ENCODE assay signal across 18 cellular contexts in genomic region chr5:164562271-164562856, GRCh38.
A peak's percentile ranks its signal among the peaks of the same experiment; 100 is the strongest.
DNase-seq lines count a peak whose midpoint lies in the region; ATAC-seq, FAIRE-seq and TF ChIP-seq lines count a peak whose summit lies in the region.
"Had no signal": no experiment of that assay in that cellular context is flagged by ENCODE, and none has a peak within 500 bp of the region (broad histone marks: within the 10 kb centered on the region; RNA-seq: fewer than 3 reads in every experiment).

No MANE protein-coding gene starts in this region.

- CTCF ChIA-PET in HepG2 (lab: Yijun Ruan, JAX; ENCODE audit: low intra/inter-chr PET ratio, low total read pairs), result no interaction called here
- CTCF ChIA-PET in CD8-positive, alpha-beta memory T cell (lab: Charles Lee), result no interaction called here

- TF ChIP-seq EP300 in HepG2 (IDR thresholded peaks at IDR 0.05; ENCODE audit: low read depth in 2 of 2, low read length in 2 of 2) (no peak), HepG2 (CRISPR knock-in tag; IDR thresholded peaks at IDR 0.05; ENCODE audit: borderline replicate concordance) (no peak)

- H3K79me2 ChIP-seq in HepG2 (ENCODE audit: insufficient read depth, low read length), result no peaks in the 10 kb centered on the region

- no peak overlapping the region for H3K4me3 Mint-ChIP-seq in naive thymus-derived CD8-positive, alpha-beta T cell
- no peak overlapping the region for H3K4me3 Mint-ChIP-seq in CD8-positive, alpha-beta memory T cell
- H3K4me3 Mint-ChIP-seq: IgD-negative memory B cell had no signal

- ATAC-seq in HepG2 (no peak), right lobe of liver (no peak), pancreas (no peak), GM18520 (IDR thresholded peaks at IDR 0.05; ENCODE audit: unreplicated experiment) (no peak)
- no peak for ATAC-seq in naive thymus-derived CD8-positive, alpha-beta T cell
- ATAC-seq: A549 had no signal

- no peaks in the 10 kb centered on the region for H3K27me3 Mint-ChIP-seq in naive thymus-derived CD8-positive, alpha-beta T cell
- no peaks in the 10 kb centered on the region for H3K27me3 Mint-ChIP-seq in CD8-positive, alpha-beta memory T cell
- H3K27me3 Mint-ChIP-seq: IgD-negative memory B cell had no signal

- no peaks in the 10 kb centered on the region for H3K9me3 ChIP-seq in HepG2 (ENCODE audit: low read length)
- no peaks in the 10 kb centered on the region for H3K9me3 ChIP-seq in right lobe of liver
- no peaks in the 10 kb centered on the region for H3K9me3 ChIP-seq in CD8-positive, alpha-beta memory T cell (ENCODE audit: low read length)
- peaks cover 0 to 4% (median 0%) of the 10 kb centered on the region in 4 donors for H3K9me3 ChIP-seq in pancreas
- H3K9me3 ChIP-seq: A549 had no signal

- FAIRE-seq in HepG2 (lab: Jason Lieb, UNC) (no peak), pancreas (lab: Jason Lieb, UNC) (no peak)
- FAIRE-seq: A549, GM12892, H54 had no signal

- H3K4me1 ChIP-seq in HepG2 (ENCODE audit: insufficient read depth, low read length), result no peaks in the 10 kb centered on the region
- H3K4me1 ChIP-seq in right lobe of liver, result no peaks in the 10 kb centered on the region
- no peaks in the 10 kb centered on the region for H3K4me1 ChIP-seq in CD8-positive, alpha-beta memory T cell (ENCODE audit: insufficient read depth, low read length)
- H3K4me1 ChIP-seq in pancreas, result no peaks in the 10 kb centered on the region
- H3K4me1 ChIP-seq: A549, SJSA1 had no signal

- in situ Hi-C loops in HepG2 (cut with HindIII; ENCODE audit: extremely low pct_ligation_motif_present, low pct_unique_long_range_greater_than_20kb), result no loop called here

- H3K36me3 ChIP-seq in HepG2 (replicated peaks in 1 of 2; ENCODE audit: control insufficient read depth in 1 of 2, insufficient read depth in 2 of 2, low read length in 2 of 2) (no peaks in the 10 kb centered on the region), right lobe of liver (no peaks in the 10 kb centered on the region), pancreas (no peaks in the 10 kb centered on the region)
- no peaks in the 10 kb centered on the region for H3K36me3 ChIP-seq in CD8-positive, alpha-beta memory T cell (ENCODE audit: insufficient read depth, low read length)
- H3K36me3 ChIP-seq: SJSA1 had no signal

- no peaks in the 10 kb centered on the region for H4K20me1 ChIP-seq in HepG2 (ENCODE audit: insufficient read depth, low read length)

- H3K9ac ChIP-seq in HepG2 (ENCODE audit: insufficient read depth, low read depth, low read length), result no peak overlapping the region

- no peak overlapping the region for H2AFZ ChIP-seq in HepG2 (ENCODE audit: low read length)
- H2AFZ ChIP-seq: PC-9 had no signal

- H3K27ac ChIP-seq in HepG2 (ENCODE audit: extremely low read length, insufficient read depth, low read length), result no peak overlapping the region
- H3K27ac ChIP-seq in right lobe of liver, result no peak overlapping the region
- no peak overlapping the region for H3K27ac ChIP-seq in CD8-positive, alpha-beta memory T cell (ENCODE audit: low read depth, low read length)
- H3K27ac ChIP-seq in pancreas, result no peak overlapping the region
- H3K27ac ChIP-seq: A549, PC-9, SJSA1 had no signal

- H3K27ac Mint-ChIP-seq in naive thymus-derived CD8-positive, alpha-beta T cell, result no peak overlapping the region
- no peak overlapping the region for H3K27ac Mint-ChIP-seq in CD8-positive, alpha-beta memory T cell
- H3K27ac Mint-ChIP-seq: IgD-negative memory B cell had no signal

- H3K27me3 ChIP-seq in HepG2 (ENCODE audit: control insufficient read depth in 1 of 2, insufficient read depth in 2 of 2, low read length in 2 of 2) (no peaks in the 10 kb centered on the region), right lobe of liver (no peaks in the 10 kb centered on the region), pancreas (no peaks in the 10 kb centered on the region)
- no peaks in the 10 kb centered on the region for H3K27me3 ChIP-seq in CD8-positive, alpha-beta memory T cell (ENCODE audit: insufficient read depth, low read length, poor library complexity, severe bottlenecking)
- H3K27me3 ChIP-seq: SJSA1 had no signal

- no peak for TF ChIP-seq CTCF in HepG2 (CRISPR knock-in tag; IDR thresholded peaks at IDR 0.05)
- TF ChIP-seq CTCF in right lobe of liver (IDR thresholded peaks at IDR 0.05), result no peak
- no peak for TF ChIP-seq CTCF in cardiac fibroblast (IDR thresholded peaks at IDR 0.05; ENCODE audit: low read depth, low read length)
- no peak for TF ChIP-seq CTCF in fibroblast of the aortic adventitia (IDR thresholded peaks at IDR 0.05; ENCODE audit: insufficient read depth, low read length)
- TF ChIP-seq CTCF in pancreas (IDR thresholded peaks at IDR 0.05), result no peak

- POLR2A ChIA-PET in HepG2 (lab: Yijun Ruan, JAX), result no interaction called here
- POLR2A ChIA-PET in naive thymus-derived CD8-positive, alpha-beta T cell (lab: Charles Lee), result no interaction called here
- POLR2A ChIA-PET in CD8-positive, alpha-beta memory T cell (lab: Charles Lee), result no interaction called here

- no TSS peak for BruUV-seq in HepG2 (replicated peaks; lab: Mats Ljungman, UMichigan)

- TF ChIP-seq POLR2A in HepG2 (IDR thresholded peaks at IDR 0.05; ENCODE audit: insufficient read depth in 1 of 2, low read depth in 2 of 2, low read length in 2 of 2) (no peak), right lobe of liver (IDR thresholded peaks at IDR 0.05) (no peak)

- 14% methylated on average over 5 of the region's 5 CpGs for WGBS in HepG2 (ENCODE audit: low lambda C conversion rate)
- 52% methylated on average over 5 of the region's 5 CpGs for WGBS in right lobe of liver (ENCODE audit: insufficient coverage, low coverage, low lambda C conversion rate, missing lambda C conversion rate)
- 64 to 72% methylated on average over 5 of the region's 5 CpGs for WGBS in pancreas, 2 donors

- peaks cover 0 to 8% (median 0%) of the 10 kb centered on the region in 9 donors for H3K9me3 Mint-ChIP-seq in naive thymus-derived CD8-positive, alpha-beta T cell
- H3K9me3 Mint-ChIP-seq in CD8-positive, alpha-beta memory T cell, result peaks cover 0 to 18% (median 3%) of the 10 kb centered on the region in 5 donors
- H3K9me3 Mint-ChIP-seq: IgD-negative memory B cell had no signal

- intact Hi-C loops in HepG2 (cut with micrococcal nuclease; ENCODE audit: unreplicated experiment) (no loop called here), right lobe of liver (cut with DNase I) (no loop called here), pancreas (cut with DNase I) (no loop called here)

- no peaks in the 10 kb centered on the region for H3K36me3 Mint-ChIP-seq in naive thymus-derived CD8-positive, alpha-beta T cell
- no peaks in the 10 kb centered on the region for H3K36me3 Mint-ChIP-seq in CD8-positive, alpha-beta memory T cell
- H3K36me3 Mint-ChIP-seq: IgD-negative memory B cell had no signal

- no peak for TF ChIP-seq RAD21 in HepG2 (CRISPR knock-in tag; IDR thresholded peaks at IDR 0.05)

- no peak overlapping the region for H3K4me2 ChIP-seq in HepG2 (ENCODE audit: low read depth, low read length)
- H3K4me2 ChIP-seq: A549, PC-9 had no signal

- DNase-seq in HepG2 (ENCODE audit: low spot score) (no peak), right lobe of liver (no peak), cardiac fibroblast (ENCODE audit: low read depth in 2 of 2) (peak; percentile 1 to 5), fibroblast of the aortic adventitia (ENCODE audit: low read depth) (peak; percentile 25), pancreas (no peak)
- DNase-seq in naive thymus-derived CD8-positive, alpha-beta T cell, result no peak
- DNase-seq in CD8-positive, alpha-beta memory T cell, result no peak
- DNase-seq: C1 segment of cervical spinal cord, MV-4-11, NCI-H1930, NCI-H774, PC-9 had no signal

- no peak overlapping the region for H3K4me3 ChIP-seq in HepG2 (replicated peaks in 1 of 3; ENCODE audit: insufficient read depth in 1 of 3, low read depth in 2 of 3, low read length in 3 of 3)
- no peak overlapping the region for H3K4me3 ChIP-seq in right lobe of liver
- H3K4me3 ChIP-seq in cardiac fibroblast (replicated peaks in 1 of 2; ENCODE audit: low read depth in 2 of 2, low read length in 2 of 2), result no peak overlapping the region
- no peak overlapping the region for H3K4me3 ChIP-seq in fibroblast of the aortic adventitia (ENCODE audit: low read depth, low read length)
- no peak overlapping the region for H3K4me3 ChIP-seq in CD8-positive, alpha-beta memory T cell (ENCODE audit: low read length)
- no peak overlapping the region for H3K4me3 ChIP-seq in pancreas
- H3K4me3 ChIP-seq: A549, PC-9, SJSA1 had no signal

- no peaks in the 10 kb centered on the region for H3K4me1 Mint-ChIP-seq in naive thymus-derived CD8-positive, alpha-beta T cell
- H3K4me1 Mint-ChIP-seq in CD8-positive, alpha-beta memory T cell, result no peaks in the 10 kb centered on the region
- H3K4me1 Mint-ChIP-seq: IgD-negative memory B cell had no signal

TF ChIP-seq in HepG2, 621 proteins besides CTCF, POLR2A, EP300 and RAD21:
- TF ChIP-seq THRA (CRISPR knock-in tag; IDR thresholded peaks at IDR 0.05; ENCODE audit: borderline replicate concordance), result no peak
- TF ChIP-seq CEBPB (IDR thresholded peaks at IDR 0.05; ENCODE audit: borderline replicate concordance, low read depth, low read length), result peak; percentile 52; the same call in 1 of the 2 replicates

Comparison
In these comparisons a context has a peak if more than half of its experiments do, and no peak if none do; other contexts are left out.
1. DNase-seq: peak in cardiac fibroblast (2 of 2) and fibroblast of the aortic adventitia (single experiment); none in HepG2 (single experiment), right lobe of liver (0 of 3), naive thymus-derived CD8-positive, alpha-beta T cell (0 of 10), CD8-positive, alpha-beta memory T cell (0 of 5) and pancreas (0 of 6).